In the genomic region with DNA sequence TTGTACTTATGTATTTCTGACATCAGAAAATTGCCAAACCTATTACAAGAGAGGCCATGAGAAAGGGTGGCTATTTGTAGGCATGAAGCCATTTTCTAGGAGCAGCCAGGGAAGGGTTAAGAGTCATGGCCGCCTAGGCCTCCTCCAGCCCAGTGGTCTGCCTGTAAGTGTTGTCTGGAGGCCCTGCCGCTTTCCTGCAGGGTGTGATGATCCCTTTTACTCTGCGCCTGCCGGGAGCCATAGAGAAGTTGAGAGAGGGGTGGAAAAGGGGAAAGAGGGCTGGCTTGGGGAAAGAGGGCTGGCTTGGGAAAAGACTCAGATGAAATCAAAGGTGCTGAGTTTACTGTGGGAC, we compare ENCODE assay signal across 1 cellular context.
TF ChIP-seq lines count a peak whose summit lies in the region.

No MANE protein-coding gene starts in this region.

TF ChIP-seq in HepG2, 621 proteins besides CTCF, POLR2A, EP300 and RAD21:
- 0 out of 2 replicates have a peak, but pooled peaks have one; percentile 40 for TF ChIP-seq PHF8 (CRISPR knock-in tag; IDR thresholded peaks at IDR 0.05)
- TF ChIP-seq, protein P1, sequence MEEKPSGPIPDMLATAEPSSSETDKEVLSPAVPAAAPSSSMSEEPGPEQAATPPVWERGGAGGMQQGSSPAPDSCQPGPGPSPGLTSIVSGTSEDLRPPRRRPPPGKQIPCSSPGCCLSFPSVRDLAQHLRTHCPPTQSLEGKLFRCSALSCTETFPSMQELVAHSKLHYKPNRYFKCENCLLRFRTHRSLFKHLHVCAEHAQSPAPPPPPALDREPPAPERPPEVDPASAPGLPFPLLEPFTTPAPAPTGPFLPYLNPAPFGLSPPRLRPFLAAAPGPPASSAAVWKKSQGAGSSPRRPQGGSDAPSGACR (CRISPR knock-in tag; IDR thresholded peaks at IDR 0.05), result peak; percentile 76; the same call in 1 of the 2 replicates
- TF ChIP-seq RARA (CRISPR knock-in tag; IDR thresholded peaks at IDR 0.05), result 0 out of 2 replicates have a peak, but pooled peaks have one; percentile 8
- TF ChIP-seq, protein P2, sequence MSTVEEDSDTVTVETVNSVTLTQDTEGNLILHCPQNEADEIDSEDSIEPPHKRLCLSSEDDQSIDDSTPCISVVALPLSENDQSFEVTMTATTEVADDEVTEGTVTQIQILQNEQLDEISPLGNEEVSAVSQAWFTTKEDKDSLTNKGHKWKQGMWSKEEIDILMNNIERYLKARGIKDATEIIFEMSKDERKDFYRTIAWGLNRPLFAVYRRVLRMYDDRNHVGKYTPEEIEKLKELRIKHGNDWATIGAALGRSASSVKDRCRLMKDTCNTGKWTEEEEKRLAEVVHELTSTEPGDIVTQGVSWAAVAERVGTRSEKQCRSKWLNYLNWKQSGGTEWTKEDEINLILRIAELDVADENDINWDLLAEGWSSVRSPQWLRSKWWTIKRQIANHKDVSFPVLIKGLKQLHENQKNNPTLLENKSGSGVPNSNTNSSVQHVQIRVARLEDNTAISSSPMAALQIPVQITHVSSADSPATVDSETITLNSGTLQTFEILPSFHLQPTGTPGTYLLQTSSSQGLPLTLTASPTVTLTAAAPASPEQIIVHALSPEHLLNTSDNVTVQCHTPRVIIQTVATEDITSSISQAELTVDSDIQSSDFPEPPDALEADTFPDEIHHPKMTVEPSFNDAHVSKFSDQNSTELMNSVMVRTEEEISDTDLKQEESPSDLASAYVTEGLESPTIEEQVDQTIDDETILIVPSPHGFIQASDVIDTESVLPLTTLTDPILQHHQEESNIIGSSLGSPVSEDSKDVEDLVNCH (CRISPR knock-in tag; IDR thresholded peaks at IDR 0.05), result no peak
- TF ChIP-seq YY1 (IDR thresholded peaks at IDR 0.05; ENCODE audit: insufficient read depth, insufficient replicate concordance, low read depth, low read length), result peak; percentile 92
- TF ChIP-seq SAFB2 (CRISPR knock-in tag; IDR thresholded peaks at IDR 0.05; ENCODE audit: borderline replicate concordance, low read depth), result no peak
- TF ChIP-seq, protein P3, sequence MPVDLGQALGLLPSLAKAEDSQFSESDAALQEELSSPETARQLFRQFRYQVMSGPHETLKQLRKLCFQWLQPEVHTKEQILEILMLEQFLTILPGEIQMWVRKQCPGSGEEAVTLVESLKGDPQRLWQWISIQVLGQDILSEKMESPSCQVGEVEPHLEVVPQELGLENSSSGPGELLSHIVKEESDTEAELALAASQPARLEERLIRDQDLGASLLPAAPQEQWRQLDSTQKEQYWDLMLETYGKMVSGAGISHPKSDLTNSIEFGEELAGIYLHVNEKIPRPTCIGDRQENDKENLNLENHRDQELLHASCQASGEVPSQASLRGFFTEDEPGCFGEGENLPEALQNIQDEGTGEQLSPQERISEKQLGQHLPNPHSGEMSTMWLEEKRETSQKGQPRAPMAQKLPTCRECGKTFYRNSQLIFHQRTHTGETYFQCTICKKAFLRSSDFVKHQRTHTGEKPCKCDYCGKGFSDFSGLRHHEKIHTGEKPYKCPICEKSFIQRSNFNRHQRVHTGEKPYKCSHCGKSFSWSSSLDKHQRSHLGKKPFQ (CRISPR knock-in tag; IDR thresholded peaks at IDR 0.05; ENCODE audit: insufficient replicate concordance), result peak; percentile 2
- no peak for TF ChIP-seq ZNF510 (CRISPR knock-in tag; IDR thresholded peaks at IDR 0.05; ENCODE audit: low read depth)
- TF ChIP-seq ZNF501 (CRISPR knock-in tag; IDR thresholded peaks at IDR 0.05), result 0 out of 2 replicates have a peak, but pooled peaks have one; percentile 4
- TF ChIP-seq GATAD2A (CRISPR knock-in tag; IDR thresholded peaks at IDR 0.05), result 0 out of 2 replicates have a peak, but pooled peaks have one; percentile 13
- no peak for TF ChIP-seq ZNF34 (CRISPR knock-in tag; IDR thresholded peaks at IDR 0.05; ENCODE audit: borderline replicate concordance)
- TF ChIP-seq, protein P4, sequence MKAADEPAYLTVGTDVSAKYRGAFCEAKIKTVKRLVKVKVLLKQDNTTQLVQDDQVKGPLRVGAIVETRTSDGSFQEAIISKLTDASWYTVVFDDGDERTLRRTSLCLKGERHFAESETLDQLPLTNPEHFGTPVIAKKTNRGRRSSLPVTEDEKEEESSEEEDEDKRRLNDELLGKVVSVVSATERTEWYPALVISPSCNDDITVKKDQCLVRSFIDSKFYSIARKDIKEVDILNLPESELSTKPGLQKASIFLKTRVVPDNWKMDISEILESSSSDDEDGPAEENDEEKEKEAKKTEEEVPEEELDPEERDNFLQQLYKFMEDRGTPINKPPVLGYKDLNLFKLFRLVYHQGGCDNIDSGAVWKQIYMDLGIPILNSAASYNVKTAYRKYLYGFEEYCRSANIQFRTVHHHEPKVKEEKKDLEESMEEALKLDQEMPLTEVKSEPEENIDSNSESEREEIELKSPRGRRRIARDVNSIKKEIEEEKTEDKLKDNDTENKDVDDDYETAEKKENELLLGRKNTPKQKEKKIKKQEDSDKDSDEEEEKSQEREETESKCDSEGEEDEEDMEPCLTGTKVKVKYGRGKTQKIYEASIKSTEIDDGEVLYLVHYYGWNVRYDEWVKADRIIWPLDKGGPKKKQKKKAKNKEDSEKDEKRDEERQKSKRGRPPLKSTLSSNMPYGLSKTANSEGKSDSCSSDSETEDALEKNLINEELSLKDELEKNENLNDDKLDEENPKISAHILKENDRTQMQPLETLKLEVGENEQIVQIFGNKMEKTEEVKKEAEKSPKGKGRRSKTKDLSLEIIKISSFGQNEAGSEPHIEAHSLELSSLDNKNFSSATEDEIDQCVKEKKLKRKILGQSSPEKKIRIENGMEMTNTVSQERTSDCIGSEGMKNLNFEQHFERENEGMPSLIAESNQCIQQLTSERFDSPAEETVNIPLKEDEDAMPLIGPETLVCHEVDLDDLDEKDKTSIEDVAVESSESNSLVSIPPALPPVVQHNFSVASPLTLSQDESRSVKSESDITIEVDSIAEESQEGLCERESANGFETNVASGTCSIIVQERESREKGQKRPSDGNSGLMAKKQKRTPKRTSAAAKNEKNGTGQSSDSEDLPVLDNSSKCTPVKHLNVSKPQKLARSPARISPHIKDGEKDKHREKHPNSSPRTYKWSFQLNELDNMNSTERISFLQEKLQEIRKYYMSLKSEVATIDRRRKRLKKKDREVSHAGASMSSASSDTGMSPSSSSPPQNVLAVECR (CRISPR knock-in tag; IDR thresholded peaks at IDR 0.05; ENCODE audit: borderline replicate concordance), result peak; percentile 22; the same call in 1 of the 2 replicates
- TF ChIP-seq SOX13 (IDR thresholded peaks at IDR 0.05), result 0 out of 2 replicates have a peak, but pooled peaks have one; percentile 22
- TF ChIP-seq SOX13 (CRISPR knock-in tag; conservative IDR thresholded peaks at IDR 0.05 in 1 of 2, IDR thresholded peaks at IDR 0.05 in 1 of 2), result no peak
- TF ChIP-seq HDAC1 (CRISPR knock-in tag; IDR thresholded peaks at IDR 0.05), result no peak
- peak; percentile 81; the same call in 1 of the 2 replicates for TF ChIP-seq NCOA1 (CRISPR knock-in tag; IDR thresholded peaks at IDR 0.05)
- no peak for TF ChIP-seq ZBTB8A (CRISPR knock-in tag; IDR thresholded peaks at IDR 0.05; ENCODE audit: borderline replicate concordance, low read depth)
- peak; percentile 51; the same call in 1 of the 2 replicates for TF ChIP-seq ZMYM4 (CRISPR knock-in tag; IDR thresholded peaks at IDR 0.05)
- peak; percentile 62 for TF ChIP-seq ZNF644 (CRISPR knock-in tag; IDR thresholded peaks at IDR 0.05; ENCODE audit: low read depth)
- no peak for TF ChIP-seq SIX4 (CRISPR knock-in tag; IDR thresholded peaks at IDR 0.05)
- TF ChIP-seq ZFX (CRISPR knock-in tag; IDR thresholded peaks at IDR 0.05; ENCODE audit: low read depth), result peak; percentile 66
- TF ChIP-seq CHD4 (IDR thresholded peaks at IDR 0.05; ENCODE audit: borderline replicate concordance, low read length), result peak; percentile 64; the same call in 1 of the 2 replicates
- TF ChIP-seq FOXC1 (CRISPR knock-in tag; IDR thresholded peaks at IDR 0.05; ENCODE audit: borderline replicate concordance), result 0 out of 2 replicates have a peak, but pooled peaks have one; percentile 43
- peak; percentile 84; the same call in 1 of the 2 replicates for TF ChIP-seq ZMYM3 (CRISPR knock-in tag; IDR thresholded peaks at IDR 0.05)
- TF ChIP-seq ZNF652 (CRISPR knock-in tag; IDR thresholded peaks at IDR 0.05; ENCODE audit: borderline replicate concordance, low read depth), result peak; percentile 98
- TF ChIP-seq, protein P5, sequence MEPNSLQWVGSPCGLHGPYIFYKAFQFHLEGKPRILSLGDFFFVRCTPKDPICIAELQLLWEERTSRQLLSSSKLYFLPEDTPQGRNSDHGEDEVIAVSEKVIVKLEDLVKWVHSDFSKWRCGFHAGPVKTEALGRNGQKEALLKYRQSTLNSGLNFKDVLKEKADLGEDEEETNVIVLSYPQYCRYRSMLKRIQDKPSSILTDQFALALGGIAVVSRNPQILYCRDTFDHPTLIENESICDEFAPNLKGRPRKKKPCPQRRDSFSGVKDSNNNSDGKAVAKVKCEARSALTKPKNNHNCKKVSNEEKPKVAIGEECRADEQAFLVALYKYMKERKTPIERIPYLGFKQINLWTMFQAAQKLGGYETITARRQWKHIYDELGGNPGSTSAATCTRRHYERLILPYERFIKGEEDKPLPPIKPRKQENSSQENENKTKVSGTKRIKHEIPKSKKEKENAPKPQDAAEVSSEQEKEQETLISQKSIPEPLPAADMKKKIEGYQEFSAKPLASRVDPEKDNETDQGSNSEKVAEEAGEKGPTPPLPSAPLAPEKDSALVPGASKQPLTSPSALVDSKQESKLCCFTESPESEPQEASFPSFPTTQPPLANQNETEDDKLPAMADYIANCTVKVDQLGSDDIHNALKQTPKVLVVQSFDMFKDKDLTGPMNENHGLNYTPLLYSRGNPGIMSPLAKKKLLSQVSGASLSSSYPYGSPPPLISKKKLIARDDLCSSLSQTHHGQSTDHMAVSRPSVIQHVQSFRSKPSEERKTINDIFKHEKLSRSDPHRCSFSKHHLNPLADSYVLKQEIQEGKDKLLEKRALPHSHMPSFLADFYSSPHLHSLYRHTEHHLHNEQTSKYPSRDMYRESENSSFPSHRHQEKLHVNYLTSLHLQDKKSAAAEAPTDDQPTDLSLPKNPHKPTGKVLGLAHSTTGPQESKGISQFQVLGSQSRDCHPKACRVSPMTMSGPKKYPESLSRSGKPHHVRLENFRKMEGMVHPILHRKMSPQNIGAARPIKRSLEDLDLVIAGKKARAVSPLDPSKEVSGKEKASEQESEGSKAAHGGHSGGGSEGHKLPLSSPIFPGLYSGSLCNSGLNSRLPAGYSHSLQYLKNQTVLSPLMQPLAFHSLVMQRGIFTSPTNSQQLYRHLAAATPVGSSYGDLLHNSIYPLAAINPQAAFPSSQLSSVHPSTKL (CRISPR knock-in tag; IDR thresholded peaks at IDR 0.05), result peak; percentile 30; the same call in 1 of the 2 replicates
- TF ChIP-seq, protein P6, sequence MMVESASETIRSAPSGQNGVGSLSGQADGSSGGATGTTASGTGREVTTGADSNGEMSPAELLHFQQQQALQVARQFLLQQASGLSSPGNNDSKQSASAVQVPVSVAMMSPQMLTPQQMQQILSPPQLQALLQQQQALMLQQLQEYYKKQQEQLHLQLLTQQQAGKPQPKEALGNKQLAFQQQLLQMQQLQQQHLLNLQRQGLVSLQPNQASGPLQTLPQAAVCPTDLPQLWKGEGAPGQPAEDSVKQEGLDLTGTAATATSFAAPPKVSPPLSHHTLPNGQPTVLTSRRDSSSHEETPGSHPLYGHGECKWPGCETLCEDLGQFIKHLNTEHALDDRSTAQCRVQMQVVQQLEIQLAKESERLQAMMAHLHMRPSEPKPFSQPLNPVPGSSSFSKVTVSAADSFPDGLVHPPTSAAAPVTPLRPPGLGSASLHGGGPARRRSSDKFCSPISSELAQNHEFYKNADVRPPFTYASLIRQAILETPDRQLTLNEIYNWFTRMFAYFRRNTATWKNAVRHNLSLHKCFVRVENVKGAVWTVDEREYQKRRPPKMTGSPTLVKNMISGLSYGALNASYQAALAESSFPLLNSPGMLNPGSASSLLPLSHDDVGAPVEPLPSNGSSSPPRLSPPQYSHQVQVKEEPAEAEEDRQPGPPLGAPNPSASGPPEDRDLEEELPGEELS (CRISPR knock-in tag; IDR thresholded peaks at IDR 0.05), result 0 out of 2 replicates have a peak, but pooled peaks have one; percentile 12
- TF ChIP-seq ZFY (CRISPR knock-in tag; IDR thresholded peaks at IDR 0.05), result peak; percentile 66
- TF ChIP-seq, protein P7, sequence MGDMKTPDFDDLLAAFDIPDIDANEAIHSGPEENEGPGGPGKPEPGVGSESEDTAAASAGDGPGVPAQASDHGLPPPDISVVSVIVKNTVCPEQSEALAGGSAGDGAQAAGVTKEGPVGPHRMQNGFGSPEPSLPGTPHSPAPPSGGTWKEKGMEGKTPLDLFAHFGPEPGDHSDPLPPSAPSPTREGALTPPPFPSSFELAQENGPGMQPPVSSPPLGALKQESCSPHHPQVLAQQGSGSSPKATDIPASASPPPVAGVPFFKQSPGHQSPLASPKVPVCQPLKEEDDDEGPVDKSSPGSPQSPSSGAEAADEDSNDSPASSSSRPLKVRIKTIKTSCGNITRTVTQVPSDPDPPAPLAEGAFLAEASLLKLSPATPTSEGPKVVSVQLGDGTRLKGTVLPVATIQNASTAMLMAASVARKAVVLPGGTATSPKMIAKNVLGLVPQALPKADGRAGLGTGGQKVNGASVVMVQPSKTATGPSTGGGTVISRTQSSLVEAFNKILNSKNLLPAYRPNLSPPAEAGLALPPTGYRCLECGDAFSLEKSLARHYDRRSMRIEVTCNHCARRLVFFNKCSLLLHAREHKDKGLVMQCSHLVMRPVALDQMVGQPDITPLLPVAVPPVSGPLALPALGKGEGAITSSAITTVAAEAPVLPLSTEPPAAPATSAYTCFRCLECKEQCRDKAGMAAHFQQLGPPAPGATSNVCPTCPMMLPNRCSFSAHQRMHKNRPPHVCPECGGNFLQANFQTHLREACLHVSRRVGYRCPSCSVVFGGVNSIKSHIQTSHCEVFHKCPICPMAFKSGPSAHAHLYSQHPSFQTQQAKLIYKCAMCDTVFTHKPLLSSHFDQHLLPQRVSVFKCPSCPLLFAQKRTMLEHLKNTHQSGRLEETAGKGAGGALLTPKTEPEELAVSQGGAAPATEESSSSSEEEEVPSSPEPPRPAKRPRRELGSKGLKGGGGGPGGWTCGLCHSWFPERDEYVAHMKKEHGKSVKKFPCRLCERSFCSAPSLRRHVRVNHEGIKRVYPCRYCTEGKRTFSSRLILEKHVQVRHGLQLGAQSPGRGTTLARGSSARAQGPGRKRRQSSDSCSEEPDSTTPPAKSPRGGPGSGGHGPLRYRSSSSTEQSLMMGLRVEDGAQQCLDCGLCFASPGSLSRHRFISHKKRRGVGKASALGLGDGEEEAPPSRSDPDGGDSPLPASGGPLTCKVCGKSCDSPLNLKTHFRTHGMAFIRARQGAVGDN (CRISPR knock-in tag; IDR thresholded peaks at IDR 0.05), result peak; percentile 14; the same call in 1 of the 2 replicates
- 0 out of 2 replicates have a peak, but pooled peaks have one; percentile 17 for TF ChIP-seq TBX2 (CRISPR knock-in tag; IDR thresholded peaks at IDR 0.05; ENCODE audit: borderline replicate concordance)
- 0 out of 2 replicates have a peak, but pooled peaks have one; percentile 11 for TF ChIP-seq ZFP82 (CRISPR knock-in tag; IDR thresholded peaks at IDR 0.05; ENCODE audit: borderline replicate concordance)
- TF ChIP-seq MTF2 (CRISPR knock-in tag; IDR thresholded peaks at IDR 0.05; ENCODE audit: borderline replicate concordance), result 0 out of 2 replicates have a peak, but pooled peaks have one; percentile 21
- peak; percentile 61 for TF ChIP-seq HOXA3 (CRISPR knock-in tag; IDR thresholded peaks at IDR 0.05)
TF ChIP-seq in HepG2: peak in this region for 25.
